In genomic region chr3:67113802-67114407, GRCh38 we compare ENCODE assay signal across 1 cellular context.
A peak's percentile ranks its signal among the peaks of the same experiment; 100 is the strongest.
TF ChIP-seq lines count a peak whose summit lies in the region.

No MANE protein-coding gene starts in this region.

TF ChIP-seq in HepG2, 621 proteins besides CTCF, POLR2A, EP300 and RAD21 (continued from another document and continues in another):
- no peak for TF ChIP-seq THAP8 (CRISPR knock-in tag; IDR thresholded peaks at IDR 0.05; ENCODE audit: borderline replicate concordance)
- no peak for TF ChIP-seq ZNF282 (IDR thresholded peaks at IDR 0.05; ENCODE audit: partially characterized antibody)
- TF ChIP-seq MZF1 (CRISPR knock-in tag; IDR thresholded peaks at IDR 0.05; ENCODE audit: borderline replicate concordance), result no peak
- no peak for TF ChIP-seq MLLT10 (CRISPR knock-in tag; IDR thresholded peaks at IDR 0.05)
- peak; percentile 78 for TF ChIP-seq PHF5A (CRISPR knock-in tag; IDR thresholded peaks at IDR 0.05; ENCODE audit: low read depth, unreplicated experiment)
- 0 out of 2 replicates have a peak, but pooled peaks have one; percentile 79 for TF ChIP-seq ATAD3A (CRISPR knock-in tag; IDR thresholded peaks at IDR 0.05)
- peak; percentile 91; the same call in 1 of the 2 replicates for TF ChIP-seq NFKBIZ (CRISPR knock-in tag; IDR thresholded peaks at IDR 0.05)
- no peak for TF ChIP-seq FUBP1 (CRISPR knock-in tag; IDR thresholded peaks at IDR 0.05; ENCODE audit: borderline replicate concordance)
- peak; percentile 97 for TF ChIP-seq SNAPC5 (CRISPR knock-in tag; IDR thresholded peaks at IDR 0.05; ENCODE audit: borderline replicate concordance)
- peak; percentile 88; the same call in 1 of the 2 replicates for TF ChIP-seq MLXIP (CRISPR knock-in tag; IDR thresholded peaks at IDR 0.05; ENCODE audit: borderline replicate concordance)
- TF ChIP-seq ZNF234 (CRISPR knock-in tag; conservative IDR thresholded peaks at IDR 0.05), result no peak
- TF ChIP-seq ZSCAN12 (CRISPR knock-in tag; IDR thresholded peaks at IDR 0.05), result peak; percentile 31; the same call in 1 of the 2 replicates
- TF ChIP-seq POLR2G (IDR thresholded peaks at IDR 0.05; ENCODE audit: low read depth, low read length), result no peak
- 0 out of 2 replicates have a peak, but pooled peaks have one; percentile 87 for TF ChIP-seq ZNF660 (CRISPR knock-in tag; IDR thresholded peaks at IDR 0.05; ENCODE audit: borderline replicate concordance, low read depth)
- TF ChIP-seq DNMT1 (CRISPR knock-in tag; IDR thresholded peaks at IDR 0.05), result peak; percentile 62; the same call in 1 of the 2 replicates
- no peak for TF ChIP-seq GFI1 (CRISPR knock-in tag; IDR thresholded peaks at IDR 0.05; ENCODE audit: borderline replicate concordance)
- no peak for TF ChIP-seq GABPA (IDR thresholded peaks at IDR 0.05; ENCODE audit: low read depth, low read length)
- TF ChIP-seq GABPA (CRISPR knock-in tag; IDR thresholded peaks at IDR 0.05; ENCODE audit: low read depth), result peak; percentile 42; the same call in 1 of the 2 replicates
- no peak for TF ChIP-seq ZNF619 (CRISPR knock-in tag; IDR thresholded peaks at IDR 0.05)
- TF ChIP-seq HMGXB4 (CRISPR knock-in tag; IDR thresholded peaks at IDR 0.05; ENCODE audit: borderline replicate concordance in 1 of 2, low read depth in 1 of 2), result peak; percentile 59 to 89; a peak in 3 of 4 replicates
- TF ChIP-seq ZNF263 (CRISPR knock-in tag; IDR thresholded peaks at IDR 0.05), result peak; percentile 69; the same call in 1 of the 2 replicates
- no peak for TF ChIP-seq ZNF224 (CRISPR knock-in tag; IDR thresholded peaks at IDR 0.05)
- TF ChIP-seq RARG (CRISPR knock-in tag; IDR thresholded peaks at IDR 0.05; ENCODE audit: low read depth), result peak; percentile 79; the same call in 1 of the 2 replicates
- peak; percentile 68; the same call in 1 of the 2 replicates for TF ChIP-seq FOXP4 (CRISPR knock-in tag; IDR thresholded peaks at IDR 0.05)
- TF ChIP-seq ZNF350 (CRISPR knock-in tag; IDR thresholded peaks at IDR 0.05; ENCODE audit: borderline replicate concordance, low read depth), result 0 out of 2 replicates have a peak, but pooled peaks have one; percentile 24
- 0 out of 2 replicates have a peak, but pooled peaks have one; percentile 66 for TF ChIP-seq ZC3H4 (CRISPR knock-in tag; IDR thresholded peaks at IDR 0.05; ENCODE audit: borderline replicate concordance)
- TF ChIP-seq PCBP2 (optimal IDR thresholded peaks at IDR 0.05; ENCODE audit: low read depth, low read length, poor library complexity, severe bottlenecking), result no peak
- TF ChIP-seq JUN (CRISPR knock-in tag; IDR thresholded peaks at IDR 0.05), result peak; percentile 55; the same call in 1 of the 2 replicates
- TF ChIP-seq KDM4B (CRISPR knock-in tag; IDR thresholded peaks at IDR 0.05), result peak; percentile 91
- TF ChIP-seq RXRB (CRISPR knock-in tag; IDR thresholded peaks at IDR 0.05; ENCODE audit: borderline replicate concordance), result peak; percentile 90
- TF ChIP-seq MIXL1 (CRISPR knock-in tag; IDR thresholded peaks at IDR 0.05), result peak; percentile 98
- TF ChIP-seq HOXA9 (CRISPR knock-in tag; IDR thresholded peaks at IDR 0.05; ENCODE audit: borderline replicate concordance), result peak; percentile 80; the same call in 1 of the 2 replicates
- peak; percentile 97 for TF ChIP-seq ZFP37 (CRISPR knock-in tag; IDR thresholded peaks at IDR 0.05; ENCODE audit: borderline replicate concordance)
- TF ChIP-seq GATA4 (IDR thresholded peaks at IDR 0.05; ENCODE audit: borderline replicate concordance, low read depth), result no peak
- TF ChIP-seq ZNF275 (CRISPR knock-in tag; IDR thresholded peaks at IDR 0.05; ENCODE audit: borderline replicate concordance), result peak; percentile 71; the same call in 1 of the 2 replicates
- TF ChIP-seq YY1 (IDR thresholded peaks at IDR 0.05; ENCODE audit: insufficient read depth, insufficient replicate concordance, low read depth, low read length), result no peak
- TF ChIP-seq MTF1 (CRISPR knock-in tag; IDR thresholded peaks at IDR 0.05), result peak; percentile 93
- no peak; the same call in 1 of the 2 replicates for TF ChIP-seq ZNF768 (CRISPR knock-in tag; IDR thresholded peaks at IDR 0.05)
- peak; percentile 33; the same call in 1 of the 2 replicates for TF ChIP-seq ZBTB1 (CRISPR knock-in tag; IDR thresholded peaks at IDR 0.05; ENCODE audit: borderline replicate concordance)
- TF ChIP-seq ZNF281 (CRISPR knock-in tag; IDR thresholded peaks at IDR 0.05; ENCODE audit: borderline replicate concordance), result peak; percentile 83; the same call in 1 of the 2 replicates
- peak; percentile 93; the same call in 1 of the 2 replicates for TF ChIP-seq ZNF766 (CRISPR knock-in tag; IDR thresholded peaks at IDR 0.05; ENCODE audit: borderline replicate concordance)
- peak; percentile 90; the same call in 1 of the 2 replicates for TF ChIP-seq ZNF547 (CRISPR knock-in tag; IDR thresholded peaks at IDR 0.05)
- no peak for TF ChIP-seq ADNP (CRISPR knock-in tag; IDR thresholded peaks at IDR 0.05)
- TF ChIP-seq ZNF781 (CRISPR knock-in tag; IDR thresholded peaks at IDR 0.05; ENCODE audit: borderline replicate concordance, not compliant biosample characterization), result peak; percentile 97
- peak; percentile 88; the same call in 1 of the 2 replicates for TF ChIP-seq ATF7-NPFF (CRISPR knock-in tag; IDR thresholded peaks at IDR 0.05; ENCODE audit: low read depth)
- TF ChIP-seq HMG20B (CRISPR knock-in tag; conservative IDR thresholded peaks at IDR 0.05), result peak; percentile 90
- TF ChIP-seq NFIB (CRISPR knock-in tag; IDR thresholded peaks at IDR 0.05; ENCODE audit: borderline replicate concordance), result no peak
- peak; percentile 99 for TF ChIP-seq KLF6 (CRISPR knock-in tag; IDR thresholded peaks at IDR 0.05)
- TF ChIP-seq ZNF160 (CRISPR knock-in tag; IDR thresholded peaks at IDR 0.05), result peak; percentile 84; the same call in 1 of the 2 replicates
- no peak for TF ChIP-seq SRSF1 (optimal IDR thresholded peaks at IDR 0.05; ENCODE audit: low read depth, low read length)
- TF ChIP-seq THAP9 (CRISPR knock-in tag; IDR thresholded peaks at IDR 0.05; ENCODE audit: borderline replicate concordance), result no peak
